In genomic region chr1:109181085-109181806, GRCh38 we compare ENCODE assay signal across 3 cellular contexts.
TF ChIP-seq lines count a peak whose summit lies in the region.

No MANE protein-coding gene starts in this region.

TF ChIP-seq in SK-N-SH, 30 proteins besides CTCF, POLR2A, EP300 and RAD21:
- TF ChIP-seq, protein P1, sequence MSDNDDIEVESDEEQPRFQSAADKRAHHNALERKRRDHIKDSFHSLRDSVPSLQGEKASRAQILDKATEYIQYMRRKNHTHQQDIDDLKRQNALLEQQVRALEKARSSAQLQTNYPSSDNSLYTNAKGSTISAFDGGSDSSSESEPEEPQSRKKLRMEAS (IDR thresholded peaks at IDR 0.05; ENCODE audit: low read depth), result no peak
- TF ChIP-seq USF2 (IDR thresholded peaks at IDR 0.05; ENCODE audit: borderline replicate concordance, low read depth, low read length) (no peak), RXRA (IDR thresholded peaks at IDR 0.05; ENCODE audit: borderline replicate concordance, low read depth) (no peak), TCF12 (IDR thresholded peaks at IDR 0.05) (no peak), TAF1 (IDR thresholded peaks at IDR 0.05; ENCODE audit: borderline replicate concordance, low read depth, low read length) (no peak), CHD2 (IDR thresholded peaks at IDR 0.05; ENCODE audit: low read length, partially characterized antibody) (no peak), REST (IDR thresholded peaks at IDR 0.05; ENCODE audit: low read depth, low read length) (no peak), RCOR1 (IDR thresholded peaks at IDR 0.05; ENCODE audit: low read length) (no peak), SIN3A (IDR thresholded peaks at IDR 0.05; ENCODE audit: borderline replicate concordance, low read depth, low read length) (no peak), JUND (IDR thresholded peaks at IDR 0.05) (no peak), POLR2AphosphoS5 (IDR thresholded peaks at IDR 0.05; ENCODE audit: low read depth, low read length) (no peak)
TF ChIP-seq in SK-N-SH: peak in this region for 0.

TF ChIP-seq in SK-N-SH treated with all-trans-retinoic acid at 6 μM for 48 hours, 23 proteins besides CTCF, POLR2A, EP300 and RAD21 (continues in another document):
- no peak for TF ChIP-seq ARNTL (CRISPR knock-in tag; IDR thresholded peaks at IDR 0.05; ENCODE audit: borderline replicate concordance, low read depth)
- TF ChIP-seq CSRNP3 (CRISPR knock-in tag; IDR thresholded peaks at IDR 0.05), result no peak
- TF ChIP-seq, protein P2, sequence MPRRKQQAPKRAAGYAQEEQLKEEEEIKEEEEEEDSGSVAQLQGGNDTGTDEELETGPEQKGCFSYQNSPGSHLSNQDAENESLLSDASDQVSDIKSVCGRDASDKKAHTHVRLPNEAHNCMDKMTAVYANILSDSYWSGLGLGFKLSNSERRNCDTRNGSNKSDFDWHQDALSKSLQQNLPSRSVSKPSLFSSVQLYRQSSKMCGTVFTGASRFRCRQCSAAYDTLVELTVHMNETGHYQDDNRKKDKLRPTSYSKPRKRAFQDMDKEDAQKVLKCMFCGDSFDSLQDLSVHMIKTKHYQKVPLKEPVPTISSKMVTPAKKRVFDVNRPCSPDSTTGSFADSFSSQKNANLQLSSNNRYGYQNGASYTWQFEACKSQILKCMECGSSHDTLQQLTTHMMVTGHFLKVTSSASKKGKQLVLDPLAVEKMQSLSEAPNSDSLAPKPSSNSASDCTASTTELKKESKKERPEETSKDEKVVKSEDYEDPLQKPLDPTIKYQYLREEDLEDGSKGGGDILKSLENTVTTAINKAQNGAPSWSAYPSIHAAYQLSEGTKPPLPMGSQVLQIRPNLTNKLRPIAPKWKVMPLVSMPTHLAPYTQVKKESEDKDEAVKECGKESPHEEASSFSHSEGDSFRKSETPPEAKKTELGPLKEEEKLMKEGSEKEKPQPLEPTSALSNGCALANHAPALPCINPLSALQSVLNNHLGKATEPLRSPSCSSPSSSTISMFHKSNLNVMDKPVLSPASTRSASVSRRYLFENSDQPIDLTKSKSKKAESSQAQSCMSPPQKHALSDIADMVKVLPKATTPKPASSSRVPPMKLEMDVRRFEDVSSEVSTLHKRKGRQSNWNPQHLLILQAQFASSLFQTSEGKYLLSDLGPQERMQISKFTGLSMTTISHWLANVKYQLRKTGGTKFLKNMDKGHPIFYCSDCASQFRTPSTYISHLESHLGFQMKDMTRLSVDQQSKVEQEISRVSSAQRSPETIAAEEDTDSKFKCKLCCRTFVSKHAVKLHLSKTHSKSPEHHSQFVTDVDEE (CRISPR knock-in tag; IDR thresholded peaks at IDR 0.05), result no peak
- TF ChIP-seq CREB5 (CRISPR knock-in tag; IDR thresholded peaks at IDR 0.05; ENCODE audit: low read depth), result no peak
- TF ChIP-seq ZNF8 (CRISPR knock-in tag; IDR thresholded peaks at IDR 0.05), result no peak
- no peak for TF ChIP-seq POU6F1 (CRISPR knock-in tag; IDR thresholded peaks at IDR 0.05; ENCODE audit: borderline replicate concordance, low read depth)
- no peak for TF ChIP-seq OSR1 (CRISPR knock-in tag; IDR thresholded peaks at IDR 0.05)
- TF ChIP-seq, protein P3, sequence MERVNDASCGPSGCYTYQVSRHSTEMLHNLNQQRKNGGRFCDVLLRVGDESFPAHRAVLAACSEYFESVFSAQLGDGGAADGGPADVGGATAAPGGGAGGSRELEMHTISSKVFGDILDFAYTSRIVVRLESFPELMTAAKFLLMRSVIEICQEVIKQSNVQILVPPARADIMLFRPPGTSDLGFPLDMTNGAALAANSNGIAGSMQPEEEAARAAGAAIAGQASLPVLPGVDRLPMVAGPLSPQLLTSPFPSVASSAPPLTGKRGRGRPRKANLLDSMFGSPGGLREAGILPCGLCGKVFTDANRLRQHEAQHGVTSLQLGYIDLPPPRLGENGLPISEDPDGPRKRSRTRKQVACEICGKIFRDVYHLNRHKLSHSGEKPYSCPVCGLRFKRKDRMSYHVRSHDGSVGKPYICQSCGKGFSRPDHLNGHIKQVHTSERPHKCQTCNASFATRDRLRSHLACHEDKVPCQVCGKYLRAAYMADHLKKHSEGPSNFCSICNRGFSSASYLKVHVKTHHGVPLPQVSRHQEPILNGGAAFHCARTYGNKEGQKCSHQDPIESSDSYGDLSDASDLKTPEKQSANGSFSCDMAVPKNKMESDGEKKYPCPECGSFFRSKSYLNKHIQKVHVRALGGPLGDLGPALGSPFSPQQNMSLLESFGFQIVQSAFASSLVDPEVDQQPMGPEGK (CRISPR knock-in tag; IDR thresholded peaks at IDR 0.05; ENCODE audit: borderline replicate concordance), result no peak
- TF ChIP-seq ZNF565 (CRISPR knock-in tag; conservative IDR thresholded peaks at IDR 0.05; ENCODE audit: low read depth), result no peak
- TF ChIP-seq ZNF70 (CRISPR knock-in tag; IDR thresholded peaks at IDR 0.05), result no peak
- no peak for TF ChIP-seq TOX (CRISPR knock-in tag; IDR thresholded peaks at IDR 0.05; ENCODE audit: borderline replicate concordance)
- no peak for TF ChIP-seq ISL1 (CRISPR knock-in tag; IDR thresholded peaks at IDR 0.05)
- TF ChIP-seq ESRRG (CRISPR knock-in tag; IDR thresholded peaks at IDR 0.05), result no peak
- no peak for TF ChIP-seq ZFP30 (CRISPR knock-in tag; IDR thresholded peaks at IDR 0.05)
- TF ChIP-seq CSDC2 (CRISPR knock-in tag; IDR thresholded peaks at IDR 0.05), result no peak

TF ChIP-seq in HepG2, 621 proteins besides CTCF, POLR2A, EP300 and RAD21 (continues in another document):
- TF ChIP-seq ZEB1 (IDR thresholded peaks at IDR 0.05; ENCODE audit: insufficient replicate concordance, low read depth) (peak; percentile 66), SP2 (CRISPR knock-in tag; IDR thresholded peaks at IDR 0.05) (no peak), NBN (conservative IDR thresholded peaks at IDR 0.05) (no peak), ZNF337 (CRISPR knock-in tag; IDR thresholded peaks at IDR 0.05; ENCODE audit: borderline replicate concordance, low read depth) (no peak), POLR2AphosphoS5 (IDR thresholded peaks at IDR 0.05; ENCODE audit: low read depth, low read length) (peak; percentile 29; the same call in 1 of the 2 replicates), ZNF891 (CRISPR knock-in tag; IDR thresholded peaks at IDR 0.05) (no peak), SOX13 (IDR thresholded peaks at IDR 0.05) (peak; percentile 41; the same call in 1 of the 2 replicates), SOX13 (CRISPR knock-in tag; conservative IDR thresholded peaks at IDR 0.05 in 1 of 2, IDR thresholded peaks at IDR 0.05 in 1 of 2) (peak in 1 of 2 experiments; percentile 84; a peak in 2 of 4 replicates), EED (CRISPR knock-in tag; IDR thresholded peaks at IDR 0.05) (no peak), THAP11 (CRISPR knock-in tag; IDR thresholded peaks at IDR 0.05) (peak; percentile 58), ZNF563 (CRISPR knock-in tag; IDR thresholded peaks at IDR 0.05) (no peak), NFKB2 (CRISPR knock-in tag; IDR thresholded peaks at IDR 0.05; ENCODE audit: borderline replicate concordance) (no peak), NCOA5 (CRISPR knock-in tag; IDR thresholded peaks at IDR 0.05) (no peak), REST (IDR thresholded peaks at IDR 0.05; ENCODE audit: borderline replicate concordance in 1 of 2, low read depth in 1 of 2, low read length in 2 of 2) (0 out of 4 replicates have a peak, but pooled peaks of 1 of the 2 experiments have one; percentile 5), SRF (IDR thresholded peaks at IDR 0.05; ENCODE audit: low read depth, low read length) (0 out of 2 replicates have a peak, but pooled peaks have one; percentile 30), NFIC (IDR thresholded peaks at IDR 0.05; ENCODE audit: low read length) (peak; percentile 83), NCOR1 (IDR thresholded peaks at IDR 0.05; ENCODE audit: borderline replicate concordance, low read length) (peak; percentile 24; the same call in 1 of the 2 replicates), GFI1 (CRISPR knock-in tag; IDR thresholded peaks at IDR 0.05; ENCODE audit: borderline replicate concordance) (peak; percentile 92), SMYD3 (CRISPR knock-in tag; IDR thresholded peaks at IDR 0.05) (no peak), ZNF550 (CRISPR knock-in tag; IDR thresholded peaks at IDR 0.05; ENCODE audit: borderline replicate concordance) (no peak), HNRNPUL1 (IDR thresholded peaks at IDR 0.05; ENCODE audit: low read depth, low read length) (peak; percentile 94), ZNF12 (CRISPR knock-in tag; IDR thresholded peaks at IDR 0.05) (no peak), RBM22 (optimal IDR thresholded peaks at IDR 0.05; ENCODE audit: low read length) (no peak), FOXA1 (IDR thresholded peaks at IDR 0.05) (peak; percentile 78), FOXA1 (CRISPR knock-in tag; IDR thresholded peaks at IDR 0.05) (peak; percentile 93), NPAS2 (CRISPR knock-in tag; IDR thresholded peaks at IDR 0.05; ENCODE audit: borderline replicate concordance) (no peak), MATR3 (CRISPR knock-in tag; IDR thresholded peaks at IDR 0.05) (no peak), SP5 (CRISPR knock-in tag; IDR thresholded peaks at IDR 0.05; ENCODE audit: borderline replicate concordance, low read depth) (0 out of 2 replicates have a peak, but pooled peaks have one; percentile 45)
- TF ChIP-seq, protein P4, sequence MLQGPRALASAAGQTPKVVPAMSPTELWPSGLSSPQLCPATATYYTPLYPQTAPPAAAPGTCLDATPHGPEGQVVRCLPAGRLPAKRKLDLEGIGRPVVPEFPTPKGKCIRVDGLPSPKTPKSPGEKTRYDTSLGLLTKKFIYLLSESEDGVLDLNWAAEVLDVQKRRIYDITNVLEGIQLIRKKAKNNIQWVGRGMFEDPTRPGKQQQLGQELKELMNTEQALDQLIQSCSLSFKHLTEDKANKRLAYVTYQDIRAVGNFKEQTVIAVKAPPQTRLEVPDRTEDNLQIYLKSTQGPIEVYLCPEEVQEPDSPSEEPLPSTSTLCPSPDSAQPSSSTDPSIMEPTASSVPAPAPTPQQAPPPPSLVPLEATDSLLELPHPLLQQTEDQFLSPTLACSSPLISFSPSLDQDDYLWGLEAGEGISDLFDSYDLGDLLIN (CRISPR knock-in tag; IDR thresholded peaks at IDR 0.05; ENCODE audit: borderline replicate concordance), result no peak
- TF ChIP-seq, protein P5, sequence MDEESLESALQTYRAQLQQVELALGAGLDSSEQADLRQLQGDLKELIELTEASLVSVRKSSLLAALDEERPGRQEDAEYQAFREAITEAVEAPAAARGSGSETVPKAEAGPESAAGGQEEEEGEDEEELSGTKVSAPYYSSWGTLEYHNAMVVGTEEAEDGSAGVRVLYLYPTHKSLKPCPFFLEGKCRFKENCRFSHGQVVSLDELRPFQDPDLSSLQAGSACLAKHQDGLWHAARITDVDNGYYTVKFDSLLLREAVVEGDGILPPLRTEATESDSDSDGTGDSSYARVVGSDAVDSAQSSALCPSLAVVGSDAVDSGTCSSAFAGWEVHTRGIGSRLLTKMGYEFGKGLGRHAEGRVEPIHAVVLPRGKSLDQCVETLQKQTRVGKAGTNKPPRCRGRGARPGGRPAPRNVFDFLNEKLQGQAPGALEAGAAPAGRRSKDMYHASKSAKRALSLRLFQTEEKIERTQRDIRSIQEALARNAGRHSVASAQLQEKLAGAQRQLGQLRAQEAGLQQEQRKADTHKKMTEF (CRISPR knock-in tag; IDR thresholded peaks at IDR 0.05), result peak; percentile 55; the same call in 1 of the 2 replicates
- TF ChIP-seq, protein P6, sequence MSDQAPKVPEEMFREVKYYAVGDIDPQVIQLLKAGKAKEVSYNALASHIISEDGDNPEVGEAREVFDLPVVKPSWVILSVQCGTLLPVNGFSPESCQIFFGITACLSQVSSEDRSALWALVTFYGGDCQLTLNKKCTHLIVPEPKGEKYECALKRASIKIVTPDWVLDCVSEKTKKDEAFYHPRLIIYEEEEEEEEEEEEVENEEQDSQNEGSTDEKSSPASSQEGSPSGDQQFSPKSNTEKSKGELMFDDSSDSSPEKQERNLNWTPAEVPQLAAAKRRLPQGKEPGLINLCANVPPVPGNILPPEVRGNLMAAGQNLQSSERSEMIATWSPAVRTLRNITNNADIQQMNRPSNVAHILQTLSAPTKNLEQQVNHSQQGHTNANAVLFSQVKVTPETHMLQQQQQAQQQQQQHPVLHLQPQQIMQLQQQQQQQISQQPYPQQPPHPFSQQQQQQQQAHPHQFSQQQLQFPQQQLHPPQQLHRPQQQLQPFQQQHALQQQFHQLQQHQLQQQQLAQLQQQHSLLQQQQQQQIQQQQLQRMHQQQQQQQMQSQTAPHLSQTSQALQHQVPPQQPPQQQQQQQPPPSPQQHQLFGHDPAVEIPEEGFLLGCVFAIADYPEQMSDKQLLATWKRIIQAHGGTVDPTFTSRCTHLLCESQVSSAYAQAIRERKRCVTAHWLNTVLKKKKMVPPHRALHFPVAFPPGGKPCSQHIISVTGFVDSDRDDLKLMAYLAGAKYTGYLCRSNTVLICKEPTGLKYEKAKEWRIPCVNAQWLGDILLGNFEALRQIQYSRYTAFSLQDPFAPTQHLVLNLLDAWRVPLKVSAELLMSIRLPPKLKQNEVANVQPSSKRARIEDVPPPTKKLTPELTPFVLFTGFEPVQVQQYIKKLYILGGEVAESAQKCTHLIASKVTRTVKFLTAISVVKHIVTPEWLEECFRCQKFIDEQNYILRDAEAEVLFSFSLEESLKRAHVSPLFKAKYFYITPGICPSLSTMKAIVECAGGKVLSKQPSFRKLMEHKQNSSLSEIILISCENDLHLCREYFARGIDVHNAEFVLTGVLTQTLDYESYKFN (CRISPR knock-in tag; conservative IDR thresholded peaks at IDR 0.05), result peak; percentile 96
- TF ChIP-seq, protein P7, sequence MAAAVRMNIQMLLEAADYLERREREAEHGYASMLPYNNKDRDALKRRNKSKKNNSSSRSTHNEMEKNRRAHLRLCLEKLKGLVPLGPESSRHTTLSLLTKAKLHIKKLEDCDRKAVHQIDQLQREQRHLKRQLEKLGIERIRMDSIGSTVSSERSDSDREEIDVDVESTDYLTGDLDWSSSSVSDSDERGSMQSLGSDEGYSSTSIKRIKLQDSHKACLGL (CRISPR knock-in tag; IDR thresholded peaks at IDR 0.05), result no peak
- TF ChIP-seq, protein P1 (IDR thresholded peaks at IDR 0.05), result 0 out of 2 replicates have a peak, but pooled peaks have one; percentile 14
